ENCODE assay signal across 21 cellular contexts in the genomic region with DNA sequence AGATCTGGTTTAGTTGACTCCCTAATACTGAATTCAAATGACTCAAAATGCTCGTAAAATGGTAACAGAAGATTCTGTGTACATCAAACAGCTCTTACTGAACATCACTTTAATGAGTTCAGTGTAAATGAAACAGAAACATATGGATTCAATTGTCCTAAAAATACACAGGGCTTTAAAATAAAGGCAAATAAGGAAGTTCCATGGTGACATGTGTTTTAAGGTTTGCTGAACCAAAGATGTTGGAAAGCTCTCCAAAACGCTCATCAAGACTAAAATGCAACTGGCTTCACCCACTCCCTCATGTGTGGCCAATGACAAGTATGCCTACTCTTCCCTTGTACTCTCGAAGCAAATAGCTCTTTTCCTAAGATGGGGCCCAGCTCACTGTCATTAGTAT.
"Had no signal": no experiment of that assay in that cellular context is flagged by ENCODE, and none has a peak within 500 bp of the region (broad histone marks: within the 10 kb centered on the region; RNA-seq: fewer than 3 reads in every experiment).

No MANE protein-coding gene starts in this region.

- H3K27ac ChIP-seq: adrenal gland, breast epithelium, colonic mucosa, dorsolateral prefrontal cortex, esophagus muscularis mucosa, parathyroid adenoma, WERI-Rb-1 had no signal

- DNase-seq: activated CD4-positive, alpha-beta T cell treated with anti-CD3 and anti-CD28 coated beads, Interleukin-2, amount 10 ng/mL, durations not matched to agents 7 days and 5 days; activated CD4-positive, CD25-positive, alpha-beta regulatory T cell treated with anti-CD3 and anti-CD28 coated beads, Interleukin-2, amount 50 U/mL, for 72 hours; activated CD8-positive, alpha-beta T cell treated with anti-CD3 and anti-CD28 coated beads, Interleukin-2, amount 10 ng/mL, durations not matched to agents 7 days and 5 days; activated gamma-delta T cell treated with Interleukin-2 at 50 U/mL for 16 hours; activated T-cell treated with anti-CD3 and anti-CD28 coated beads, Interleukin-2, amount 50 U/mL, for 1 hour; adrenal gland; colonic mucosa; dorsolateral prefrontal cortex; effector memory CD8-positive, alpha-beta T cell; head of caudate nucleus; nephron progenitor cell; right cardiac atrium; stimulated activated CD4-positive, alpha-beta T cell treated with anti-CD3 and anti-CD28 coated beads, Interleukin-4, amount 100 ng/mL, for 4 hours; stimulated activated naive CD8-positive, alpha-beta T cell treated with anti-CD3 and anti-CD28 coated beads, Interleukin-15, Interleukin-2, amounts not matched to agents 100 U/mL and 50 U/mL, for 24 hours; WERI-Rb-1 had no signal

- H3K27me3 ChIP-seq: adrenal gland, breast epithelium, colonic mucosa, dorsolateral prefrontal cortex, esophagus muscularis mucosa had no signal

- H3K36me3 ChIP-seq: adrenal gland, breast epithelium, colonic mucosa, esophagus muscularis mucosa, WERI-Rb-1 had no signal

- H3K9me3 ChIP-seq: adrenal gland, breast epithelium, colonic mucosa, esophagus muscularis mucosa had no signal

- H3K79me2 ChIP-seq: parathyroid adenoma had no signal

- H3K27ac Mint-ChIP-seq: activated CD4-positive, alpha-beta T cell treated with anti-CD3 and anti-CD28 coated beads, Interleukin-2, amount 10 ng/mL, durations not matched to agents 7 days and 5 days; activated CD8-positive, alpha-beta T cell treated with anti-CD3 and anti-CD28 coated beads, Interleukin-2, amount 10 ng/mL, durations not matched to agents 7 days and 5 days; activated naive CD4-positive, alpha-beta T cell treated with anti-CD3 and anti-CD28 coated beads, Interleukin-2, amount 50 U/mL, for 72 hours; effector memory CD8-positive, alpha-beta T cell; memory B cell; nephron progenitor cell; T-helper 2 cell treated with Interferon-gamma antibody and Interleukin-4, amounts not matched to agents 5 μg/mL and 100 μg/mL, for 36 hours had no signal

- H3K4me1 Mint-ChIP-seq: activated CD4-positive, alpha-beta T cell treated with anti-CD3 and anti-CD28 coated beads, Interleukin-2, amount 10 ng/mL, durations not matched to agents 7 days and 5 days had no signal

- H3K9ac ChIP-seq: parathyroid adenoma had no signal

- H3K4me3 ChIP-seq: adrenal gland, breast epithelium, colonic mucosa, dorsolateral prefrontal cortex, esophagus muscularis mucosa had no signal

- H3K4me3 Mint-ChIP-seq: activated CD4-positive, alpha-beta T cell treated with anti-CD3 and anti-CD28 coated beads, Interleukin-2, amount 10 ng/mL, durations not matched to agents 7 days and 5 days; activated CD8-positive, alpha-beta T cell treated with anti-CD3 and anti-CD28 coated beads, Interleukin-2, amount 10 ng/mL, durations not matched to agents 7 days and 5 days; effector memory CD8-positive, alpha-beta T cell; memory B cell; nephron progenitor cell; T-helper 2 cell treated with Interferon-gamma antibody and Interleukin-4, amounts not matched to agents 5 μg/mL and 100 μg/mL, for 36 hours had no signal

- H2AFZ ChIP-seq: parathyroid adenoma had no signal

- H3K36me3 Mint-ChIP-seq: activated naive CD4-positive, alpha-beta T cell treated with anti-CD3 and anti-CD28 coated beads, Interleukin-2, amount 50 U/mL, for 72 hours; memory B cell had no signal

- H3K4me1 ChIP-seq: colonic mucosa, parathyroid adenoma had no signal

- H3K9me3 Mint-ChIP-seq: activated CD4-positive, alpha-beta T cell treated with anti-CD3 and anti-CD28 coated beads, Interleukin-2, amount 10 ng/mL, durations not matched to agents 7 days and 5 days; activated naive CD4-positive, alpha-beta T cell treated with anti-CD3 and anti-CD28 coated beads, Interleukin-2, amount 50 U/mL, for 72 hours; effector memory CD8-positive, alpha-beta T cell; T-helper 2 cell treated with Interferon-gamma antibody and Interleukin-4, amounts not matched to agents 5 μg/mL and 100 μg/mL, for 36 hours had no signal
